In the genomic region with DNA sequence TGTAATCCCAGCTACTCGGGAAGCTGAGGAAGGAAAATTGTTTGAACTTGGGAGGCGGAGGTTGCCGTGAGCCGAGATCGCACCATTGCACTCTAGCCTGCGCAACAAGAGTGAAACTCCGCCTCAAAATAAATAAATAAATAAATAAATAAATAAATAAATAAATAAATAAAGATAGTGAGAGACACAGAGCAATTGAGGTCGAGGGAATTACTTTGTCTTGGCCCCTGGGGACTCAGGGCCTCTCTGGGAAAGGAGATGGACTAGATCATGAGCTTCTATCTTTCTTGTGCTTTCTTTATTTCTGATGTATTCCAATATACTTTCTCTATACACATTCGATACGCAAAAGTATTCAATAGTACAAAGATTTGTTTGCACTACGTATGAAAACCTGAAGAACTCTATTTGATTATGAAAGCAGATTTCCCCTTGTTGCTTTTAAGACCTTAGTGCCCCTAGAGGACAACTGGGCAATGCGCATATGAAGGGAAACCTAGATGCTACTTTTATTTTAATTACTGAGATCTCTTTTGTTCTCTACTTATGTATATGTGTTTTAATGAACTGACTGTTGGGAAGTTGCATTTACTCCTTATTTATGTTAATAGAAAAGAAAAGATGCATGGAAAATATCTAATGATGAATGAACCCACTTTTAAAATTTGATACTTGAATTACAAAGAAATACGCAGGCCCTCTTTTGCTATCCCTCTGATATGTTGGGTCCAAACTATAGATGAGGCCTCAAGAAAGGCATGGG, we compare ENCODE assay signal across 1 cellular context.
A peak's percentile ranks its signal among the peaks of the same experiment; 100 is the strongest.
TF ChIP-seq lines count a peak whose summit lies in the region.

No MANE protein-coding gene starts in this region.

TF ChIP-seq in A549, 52 proteins besides CTCF, POLR2A, EP300 and RAD21 (continued from another document):
- TF ChIP-seq, protein P1, sequence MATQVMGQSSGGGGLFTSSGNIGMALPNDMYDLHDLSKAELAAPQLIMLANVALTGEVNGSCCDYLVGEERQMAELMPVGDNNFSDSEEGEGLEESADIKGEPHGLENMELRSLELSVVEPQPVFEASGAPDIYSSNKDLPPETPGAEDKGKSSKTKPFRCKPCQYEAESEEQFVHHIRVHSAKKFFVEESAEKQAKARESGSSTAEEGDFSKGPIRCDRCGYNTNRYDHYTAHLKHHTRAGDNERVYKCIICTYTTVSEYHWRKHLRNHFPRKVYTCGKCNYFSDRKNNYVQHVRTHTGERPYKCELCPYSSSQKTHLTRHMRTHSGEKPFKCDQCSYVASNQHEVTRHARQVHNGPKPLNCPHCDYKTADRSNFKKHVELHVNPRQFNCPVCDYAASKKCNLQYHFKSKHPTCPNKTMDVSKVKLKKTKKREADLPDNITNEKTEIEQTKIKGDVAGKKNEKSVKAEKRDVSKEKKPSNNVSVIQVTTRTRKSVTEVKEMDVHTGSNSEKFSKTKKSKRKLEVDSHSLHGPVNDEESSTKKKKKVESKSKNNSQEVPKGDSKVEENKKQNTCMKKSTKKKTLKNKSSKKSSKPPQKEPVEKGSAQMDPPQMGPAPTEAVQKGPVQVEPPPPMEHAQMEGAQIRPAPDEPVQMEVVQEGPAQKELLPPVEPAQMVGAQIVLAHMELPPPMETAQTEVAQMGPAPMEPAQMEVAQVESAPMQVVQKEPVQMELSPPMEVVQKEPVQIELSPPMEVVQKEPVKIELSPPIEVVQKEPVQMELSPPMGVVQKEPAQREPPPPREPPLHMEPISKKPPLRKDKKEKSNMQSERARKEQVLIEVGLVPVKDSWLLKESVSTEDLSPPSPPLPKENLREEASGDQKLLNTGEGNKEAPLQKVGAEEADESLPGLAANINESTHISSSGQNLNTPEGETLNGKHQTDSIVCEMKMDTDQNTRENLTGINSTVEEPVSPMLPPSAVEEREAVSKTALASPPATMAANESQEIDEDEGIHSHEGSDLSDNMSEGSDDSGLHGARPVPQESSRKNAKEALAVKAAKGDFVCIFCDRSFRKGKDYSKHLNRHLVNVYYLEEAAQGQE (IDR thresholded peaks at IDR 0.05), result no peak
- TF ChIP-seq PHF8 (IDR thresholded peaks at IDR 0.05; ENCODE audit: borderline replicate concordance, low read depth), result no peak
- no peak for TF ChIP-seq HOXB13 (CRISPR knock-in tag; IDR thresholded peaks at IDR 0.05; ENCODE audit: low read depth)
- TF ChIP-seq, protein P2, sequence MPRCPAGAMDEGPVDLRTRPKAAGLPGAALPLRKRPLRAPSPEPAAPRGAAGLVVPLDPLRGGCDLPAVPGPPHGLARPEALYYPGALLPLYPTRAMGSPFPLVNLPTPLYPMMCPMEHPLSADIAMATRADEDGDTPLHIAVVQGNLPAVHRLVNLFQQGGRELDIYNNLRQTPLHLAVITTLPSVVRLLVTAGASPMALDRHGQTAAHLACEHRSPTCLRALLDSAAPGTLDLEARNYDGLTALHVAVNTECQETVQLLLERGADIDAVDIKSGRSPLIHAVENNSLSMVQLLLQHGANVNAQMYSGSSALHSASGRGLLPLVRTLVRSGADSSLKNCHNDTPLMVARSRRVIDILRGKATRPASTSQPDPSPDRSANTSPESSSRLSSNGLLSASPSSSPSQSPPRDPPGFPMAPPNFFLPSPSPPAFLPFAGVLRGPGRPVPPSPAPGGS (IDR thresholded peaks at IDR 0.05), result no peak
- TF ChIP-seq, protein P3, sequence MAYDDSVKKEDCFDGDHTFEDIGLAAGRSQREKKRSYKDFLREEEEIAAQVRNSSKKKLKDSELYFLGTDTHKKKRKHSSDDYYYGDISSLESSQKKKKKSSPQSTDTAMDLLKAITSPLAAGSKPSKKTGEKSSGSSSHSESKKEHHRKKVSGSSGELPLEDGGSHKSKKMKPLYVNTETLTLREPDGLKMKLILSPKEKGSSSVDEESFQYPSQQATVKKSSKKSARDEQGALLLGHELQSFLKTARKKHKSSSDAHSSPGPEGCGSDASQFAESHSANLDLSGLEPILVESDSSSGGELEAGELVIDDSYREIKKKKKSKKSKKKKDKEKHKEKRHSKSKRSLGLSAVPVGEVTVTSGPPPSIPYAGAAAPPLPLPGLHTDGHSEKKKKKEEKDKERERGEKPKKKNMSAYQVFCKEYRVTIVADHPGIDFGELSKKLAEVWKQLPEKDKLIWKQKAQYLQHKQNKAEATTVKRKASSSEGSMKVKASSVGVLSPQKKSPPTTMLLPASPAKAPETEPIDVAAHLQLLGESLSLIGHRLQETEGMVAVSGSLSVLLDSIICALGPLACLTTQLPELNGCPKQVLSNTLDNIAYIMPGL (CRISPR knock-in tag; IDR thresholded peaks at IDR 0.05; ENCODE audit: borderline replicate concordance), result no peak
- no peak for TF ChIP-seq EHF (CRISPR knock-in tag; IDR thresholded peaks at IDR 0.05)
- no peak for TF ChIP-seq RNF2 (IDR thresholded peaks at IDR 0.05; ENCODE audit: borderline replicate concordance, low read depth)
- no peak for TF ChIP-seq CEBPB (IDR thresholded peaks at IDR 0.05)
- no peak for TF ChIP-seq RARB (CRISPR knock-in tag; IDR thresholded peaks at IDR 0.05)
- TF ChIP-seq POLR2AphosphoS2 (conservative IDR thresholded peaks at IDR 0.05; ENCODE audit: low read length), result no peak
- peak; percentile 74 for TF ChIP-seq ZC3H11A (IDR thresholded peaks at IDR 0.05)
- TF ChIP-seq NPAS2 (CRISPR knock-in tag; IDR thresholded peaks at IDR 0.05; ENCODE audit: borderline replicate concordance), result no peak
- TF ChIP-seq SMC3 (IDR thresholded peaks at IDR 0.05), result peak; percentile 42; the same call in 2 of the 3 replicates
TF ChIP-seq in A549: peak in this region for 2.
